In genomic region chr2:10326151-10326616, GRCh38 we compare ENCODE assay signal across 16 cellular contexts. TPM values are rescaled to one million over a fixed set of nuclear protein-coding genes. Genes with fewer than 3 reads are reported as not detected.
A peak's percentile ranks its signal among the peaks of the same experiment; 100 is the strongest.
DNase-seq lines count a peak whose midpoint lies in the region; ATAC-seq and TF ChIP-seq lines count a peak whose summit lies in the region.
"Had no signal": no experiment of that assay in that cellular context is flagged by ENCODE, and none has a peak within 500 bp of the region (broad histone marks: within the 10 kb centered on the region; RNA-seq: fewer than 3 reads in every experiment).

No MANE protein-coding gene starts in this region.

- H3K27ac Mint-ChIP-seq in activated naive CD8-positive, alpha-beta T cell treated with anti-CD3 and anti-CD28 coated beads, Interleukin-2, amount 10 ng/mL, durations not matched to agents 7 days and 5 days = peak overlapping the region; percentile 11
- H3K27ac Mint-ChIP-seq: activated CD4-positive, alpha-beta memory T cell treated with anti-CD3 and anti-CD28 coated beads, Interleukin-2, amount 10 ng/mL, durations not matched to agents 7 days and 5 days; immature natural killer cell had no signal

- in situ Hi-C loops in KBM-7 (cut with MboI; ENCODE audit: low pct_unique_long_range_greater_than_20kb, low sequenced_read_pairs) = no loop called here

- peak overlapping the region; percentile 57 to 99 (median 91) for H3K4me2 ChIP-seq in BLaER1 treated with 17β-estradiol and CSF1 and Interleukin-3, amounts not matched to agents 10 nM and 100 nM
- H3K4me2 ChIP-seq in DOHH2 (ENCODE audit: low read length) = peak overlapping the region; percentile 24; the same call in 1 of the 2 replicates

- peak overlapping the region in 1 of 11 experiments; percentile 9; a peak in 3 of 22 replicates for H3K9ac ChIP-seq in BLaER1 treated with 17β-estradiol and CSF1 and Interleukin-3, amounts not matched to agents 10 nM and 100 nM

- H3K36me3 Mint-ChIP-seq in activated naive CD8-positive, alpha-beta T cell treated with anti-CD3 and anti-CD28 coated beads, Interleukin-2, amount 10 ng/mL, durations not matched to agents 7 days and 5 days = peaks cover 20% of the 10 kb centered on the region
- H3K36me3 Mint-ChIP-seq: IgD-negative memory B cell had no signal

- peaks cover 4% of the 10 kb centered on the region for H3K79me2 ChIP-seq in DOHH2 (ENCODE audit: control insufficient read depth, low read length)

- H3K9me2 ChIP-seq in DOHH2 (replicated peaks; ENCODE audit: control insufficient read depth, low read length) = no peaks in the 10 kb centered on the region

- peak overlapping the region in 1 of 11 experiments; percentile 35; a peak in 3 of 22 replicates for H3K27ac ChIP-seq in BLaER1 treated with 17β-estradiol and CSF1 and Interleukin-3, amounts not matched to agents 10 nM and 100 nM
- H3K27ac ChIP-seq in DOHH2 (ENCODE audit: low read depth, low read length) (no peak overlapping the region), lower lobe of right lung (peak overlapping the region; percentile 42)
- H3K27ac ChIP-seq: breast epithelium, psoas muscle had no signal

- POLR2A ChIA-PET in activated naive CD8-positive, alpha-beta T cell treated with anti-CD3 and anti-CD28 coated beads, Interleukin-2, amount 10 ng/mL, durations not matched to agents 7 days and 5 days (lab: Charles Lee) = interaction anchor here (7.0 kb wide), 1 partner anchor 23 kb away, joined by 107 read pairs; the partner anchor contains the start of gene HPCAL1

- ATAC-seq in activated naive CD8-positive, alpha-beta T cell treated with anti-CD3 and anti-CD28 coated beads, Interleukin-2, amount 10 ng/mL, durations not matched to agents 7 days and 5 days (ENCODE audit: low read depth) = no peak
- ATAC-seq in lower lobe of right lung (no peak), HG02973 (IDR thresholded peaks at IDR 0.05; ENCODE audit: unreplicated experiment) (no peak)

- peaks cover 35% of the 10 kb centered on the region for H3K4me1 Mint-ChIP-seq in activated naive CD8-positive, alpha-beta T cell treated with anti-CD3 and anti-CD28 coated beads, Interleukin-2, amount 10 ng/mL, durations not matched to agents 7 days and 5 days

- TF ChIP-seq CTCF in DOHH2 (IDR thresholded peaks at IDR 0.05; ENCODE audit: low read depth, low read length, poor library complexity, severe bottlenecking) = no peak
- no peak for TF ChIP-seq CTCF in lower lobe of right lung (IDR thresholded peaks at IDR 0.05)

- H3K9me3 Mint-ChIP-seq in activated naive CD8-positive, alpha-beta T cell treated with anti-CD3 and anti-CD28 coated beads, Interleukin-2, amount 10 ng/mL, durations not matched to agents 7 days and 5 days = peaks cover under 1% of the 10 kb centered on the region
- H3K9me3 Mint-ChIP-seq: activated CD4-positive, alpha-beta memory T cell treated with anti-CD3 and anti-CD28 coated beads, Interleukin-2, amount 10 ng/mL, durations not matched to agents 7 days and 5 days; IgD-negative memory B cell had no signal

- no peak for DNase-seq in activated naive CD8-positive, alpha-beta T cell treated with anti-CD3 and anti-CD28 coated beads, Interleukin-2, amount 10 ng/mL, durations not matched to agents 7 days and 5 days
- DNase-seq in lower lobe of right lung (no peak), NCI-H2227 treated with DMSO at 0.1 percent for 48 hours (lab: John Stamatoyannopoulos, UW) (no peak), RKO (ENCODE audit: low spot score) (no peak), KBM-7 (no peak)
- DNase-seq: activated CD4-positive, alpha-beta memory T cell treated with anti-CD3 and anti-CD28 coated beads, Interleukin-2, amount 10 ng/mL, durations not matched to agents 7 days and 5 days; activated effector memory CD4-positive, alpha-beta T cell treated with anti-CD3 and anti-CD28 coated beads, Interleukin-2, amount 50 U/mL, for 16 hours; immature natural killer cell; T-helper 9 cell; trophoblast cell had no signal

- H3K9me3 ChIP-seq in BLaER1 treated with 17β-estradiol and CSF1 and Interleukin-3, amounts not matched to agents 10 nM and 100 nM (replicated peaks in 1 of 11) = peaks cover 13 to 21% (median 17%) of the 10 kb centered on the region in 11 experiments
- H3K9me3 ChIP-seq in DOHH2 (ENCODE audit: control insufficient read depth, insufficient read depth, low read length) (no peaks in the 10 kb centered on the region), lower lobe of right lung (no peaks in the 10 kb centered on the region)
- H3K9me3 ChIP-seq: breast epithelium, psoas muscle had no signal

- no peaks in the 10 kb centered on the region for H3F3A ChIP-seq in DOHH2 (ENCODE audit: control insufficient read depth, insufficient read depth)

- H4K20me1 ChIP-seq in BLaER1 treated with 17β-estradiol and CSF1 and Interleukin-3, amounts not matched to agents 10 nM and 100 nM = peaks cover 33 to 95% (median 87%) of the 10 kb centered on the region in 11 experiments; a peak in 21 of 22 replicates
- no peaks in the 10 kb centered on the region; the same call in 1 of the 2 replicates for H4K20me1 ChIP-seq in DOHH2 (ENCODE audit: control insufficient read depth, insufficient read depth, low read depth, low read length)

- no peaks in the 10 kb centered on the region for H3K27me3 ChIP-seq in BLaER1 treated with 17β-estradiol and CSF1 and Interleukin-3, amounts not matched to agents 10 nM and 100 nM
- H3K27me3 ChIP-seq in DOHH2 (ENCODE audit: control insufficient read depth, low read length) (no peaks in the 10 kb centered on the region), lower lobe of right lung (ENCODE audit: low read depth) (no peaks in the 10 kb centered on the region)
- H3K27me3 ChIP-seq: breast epithelium had no signal

- H3K4me1 ChIP-seq in BLaER1 treated with 17β-estradiol and CSF1 and Interleukin-3, amounts not matched to agents 10 nM and 100 nM = peaks cover 66 to 83% (median 73%) of the 10 kb centered on the region in 10 experiments
- H3K4me1 ChIP-seq in DOHH2 (ENCODE audit: control insufficient read depth, low read length) (peaks cover 66% of the 10 kb centered on the region), lower lobe of right lung (peaks cover 70% of the 10 kb centered on the region)
- H3K4me1 ChIP-seq: breast epithelium had no signal

- intact Hi-C loops in lower lobe of right lung (cut with DNase I) = no loop called here

- H3K4me3 ChIP-seq in BLaER1 treated with 17β-estradiol and CSF1 and Interleukin-3, amounts not matched to agents 10 nM and 100 nM = no peak overlapping the region
- no peak overlapping the region for H3K4me3 ChIP-seq in DOHH2 (ENCODE audit: low read length)
- no peak overlapping the region for H3K4me3 ChIP-seq in lower lobe of right lung
- H3K4me3 ChIP-seq: breast epithelium, psoas muscle had no signal

- H3K36me3 ChIP-seq in BLaER1 treated with 17β-estradiol and CSF1 and Interleukin-3, amounts not matched to agents 10 nM and 100 nM = peaks cover 11 to 24% (median 18%) of the 10 kb centered on the region in 11 experiments
- H3K36me3 ChIP-seq in DOHH2 (ENCODE audit: control insufficient read depth, low read length) (no peaks in the 10 kb centered on the region), lower lobe of right lung (peaks cover 7% of the 10 kb centered on the region)
- H3K36me3 ChIP-seq: breast epithelium had no signal

- H3K27me3 Mint-ChIP-seq in activated naive CD8-positive, alpha-beta T cell treated with anti-CD3 and anti-CD28 coated beads, Interleukin-2, amount 10 ng/mL, durations not matched to agents 7 days and 5 days = no peaks in the 10 kb centered on the region
- H3K27me3 Mint-ChIP-seq: activated CD4-positive, alpha-beta memory T cell treated with anti-CD3 and anti-CD28 coated beads, Interleukin-2, amount 10 ng/mL, durations not matched to agents 7 days and 5 days; IgD-negative memory B cell had no signal

- H3K4me3 Mint-ChIP-seq in activated naive CD8-positive, alpha-beta T cell treated with anti-CD3 and anti-CD28 coated beads, Interleukin-2, amount 10 ng/mL, durations not matched to agents 7 days and 5 days = no peak overlapping the region
- H3K4me3 Mint-ChIP-seq: activated CD4-positive, alpha-beta memory T cell treated with anti-CD3 and anti-CD28 coated beads, Interleukin-2, amount 10 ng/mL, durations not matched to agents 7 days and 5 days; immature natural killer cell had no signal

RNA-seq across cellular contexts. Expression of gene HPCAL1, which starts 23.5 kb away (rescaled TPM):
- total RNA-seq in activated naive CD8-positive, alpha-beta T cell treated with anti-CD3 and anti-CD28 coated beads, Interleukin-2, amount 10 ng/mL, durations not matched to agents 7 days and 5 days = 10 to 100 TPM; 75.8 to 77.1 TPM
- 132 TPM for total RNA-seq in lower lobe of right lung
